ENCODE assay signal across 24 cellular contexts in genomic region chr4:76374744-76375143, GRCh38. TPM values are rescaled to one million over a fixed set of nuclear protein-coding genes. Genes with fewer than 3 reads are reported as not detected.
DNase-seq lines count a peak whose midpoint lies in the region; ATAC-seq, FAIRE-seq and TF ChIP-seq lines count a peak whose summit lies in the region.
"Had no signal": no experiment of that assay in that cellular context is flagged by ENCODE, and none has a peak within 500 bp of the region (broad histone marks: within the 10 kb centered on the region; RNA-seq: fewer than 3 reads in every experiment).

No MANE protein-coding gene starts in this region.

- TF ChIP-seq CTCF in 22Rv1 (IDR thresholded peaks at IDR 0.05) = peak; percentile 7; the same call in 1 of the 2 replicates
- no peak for TF ChIP-seq CTCF in CD4-positive, alpha-beta T cell (IDR thresholded peaks at IDR 0.05)

- ATAC-seq in GM19463 (IDR thresholded peaks at IDR 0.05; ENCODE audit: unreplicated experiment) = no peak
- no peak for ATAC-seq in CD4-positive, alpha-beta T cell (ENCODE audit: poor library complexity)
- ATAC-seq: GM23338; naive thymus-derived CD8-positive, alpha-beta T cell; right cardiac atrium had no signal

- H3K9me3 ChIP-seq in CD4-positive, alpha-beta T cell (ENCODE audit: control insufficient read depth, low read length) = no peaks in the 10 kb centered on the region

- POLR2A ChIA-PET in CD4-positive, alpha-beta T cell (lab: Charles Lee) = interaction anchor here (0.6 to 1.0 kb wide), 2 partner anchors 194 to 279 kb away, joined by 3 read pairs; no protein-coding TSS in a partner anchor

- H3K27ac ChIP-seq in 22Rv1 = peak overlapping the region; percentile 59
- no peak overlapping the region for H3K27ac ChIP-seq in CD4-positive, alpha-beta T cell (ENCODE audit: low read depth, low read length)

- no peaks in the 10 kb centered on the region for H3K36me3 Mint-ChIP-seq in activated naive CD8-positive, alpha-beta T cell treated with anti-CD3 and anti-CD28 coated beads for 36 hours
- no peaks in the 10 kb centered on the region for H3K36me3 Mint-ChIP-seq in CD4-positive, alpha-beta T cell (ENCODE audit: low read depth)
- H3K36me3 Mint-ChIP-seq: CD14-positive monocyte; naive thymus-derived CD8-positive, alpha-beta T cell had no signal

- H3K27ac Mint-ChIP-seq in activated naive CD8-positive, alpha-beta T cell treated with anti-CD3 and anti-CD28 coated beads for 36 hours = no peak overlapping the region
- no peak overlapping the region for H3K27ac Mint-ChIP-seq in CD4-positive, alpha-beta T cell
- H3K27ac Mint-ChIP-seq: CD14-positive monocyte; GM23338; T-helper 1 cell treated with Interleukin-12 subunit alpha and Interleukin-12 subunit beta and Interleukin-4 antibody, amounts not matched to agents 30 μg/mL and 1 μg/mL, for 36 hours had no signal

- peak; percentile 22 for FAIRE-seq in RCC 7860 (lab: Jason Lieb, UNC)

- CTCF ChIA-PET in CD4-positive, alpha-beta T cell (lab: Charles Lee) = no interaction called here

- no peaks in the 10 kb centered on the region for H3K9me3 Mint-ChIP-seq in activated naive CD8-positive, alpha-beta T cell treated with anti-CD3 and anti-CD28 coated beads for 36 hours
- no peaks in the 10 kb centered on the region for H3K9me3 Mint-ChIP-seq in CD4-positive, alpha-beta T cell
- H3K9me3 Mint-ChIP-seq: GM23338; naive thymus-derived CD8-positive, alpha-beta T cell; T-helper 1 cell treated with Interleukin-12 subunit alpha and Interleukin-12 subunit beta and Interleukin-4 antibody, amounts not matched to agents 30 μg/mL and 1 μg/mL, for 36 hours had no signal

- H3K27me3 ChIP-seq in CD4-positive, alpha-beta T cell (ENCODE audit: control insufficient read depth, insufficient read depth, low read length) = no peaks in the 10 kb centered on the region

- no peaks in the 10 kb centered on the region for H3K27me3 Mint-ChIP-seq in activated naive CD8-positive, alpha-beta T cell treated with anti-CD3 and anti-CD28 coated beads for 36 hours
- no peaks in the 10 kb centered on the region for H3K27me3 Mint-ChIP-seq in CD4-positive, alpha-beta T cell

- intact Hi-C loops in CD4-positive, alpha-beta T cell (cut with DNase I, micrococcal nuclease) = no loop called here

- DNase-seq in HT-29 (ENCODE audit: low spot score) (peak; percentile 18), RCC 7860 (ENCODE audit: low spot score) (no peak), dermis blood vessel endothelial cell (peak; percentile 26), hypothalamus (lab: John Stamatoyannopoulos, UW) (no peak)
- DNase-seq in activated naive CD8-positive, alpha-beta T cell treated with anti-CD3 and anti-CD28 coated beads for 36 hours = no peak
- DNase-seq in CD4-positive, alpha-beta T cell = no peak
- DNase-seq: activated CD4-positive, alpha-beta T cell treated with anti-CD3 and anti-CD28 coated beads, Interleukin-2, amount 50 U/mL, for 4 hours; activated gamma-delta T cell treated with Interleukin-2 at 50 U/mL for 16 hours; activated T-cell treated with anti-CD3 and anti-CD28 coated beads for 4 hours; central memory CD4-positive, alpha-beta T cell; DMS153; GF-D8; naive thymus-derived CD8-positive, alpha-beta T cell; NCI-H1436; NCI-H526 treated with DMSO at 0.1 percent for 48 hours; right cardiac atrium; SIG-M5 had no signal

- peaks cover 3% of the 10 kb centered on the region for H3K4me1 Mint-ChIP-seq in activated naive CD8-positive, alpha-beta T cell treated with anti-CD3 and anti-CD28 coated beads for 36 hours
- no peaks in the 10 kb centered on the region for H3K4me1 Mint-ChIP-seq in CD4-positive, alpha-beta T cell (ENCODE audit: low read depth)

- no peak overlapping the region for H3K4me3 Mint-ChIP-seq in activated naive CD8-positive, alpha-beta T cell treated with anti-CD3 and anti-CD28 coated beads for 36 hours
- H3K4me3 Mint-ChIP-seq in CD4-positive, alpha-beta T cell = no peak overlapping the region
- H3K4me3 Mint-ChIP-seq: CD14-positive monocyte; GM23338; naive thymus-derived CD8-positive, alpha-beta T cell; T-helper 1 cell treated with Interleukin-12 subunit alpha and Interleukin-12 subunit beta and Interleukin-4 antibody, amounts not matched to agents 30 μg/mL and 1 μg/mL, for 36 hours had no signal

RNA-seq across cellular contexts. Expression of gene CCDC158, which starts 46.2 kb away (rescaled TPM):
- total RNA-seq in HT-29 (2014; rRNA removed; shearing (Covaris generic)) = not detected in 2 replicates
- total RNA-seq in dermis blood vessel endothelial cell = not detected in 2 replicates
- total RNA-seq in activated naive CD8-positive, alpha-beta T cell treated with anti-CD3 and anti-CD28 coated beads for 36 hours = not detected
- total RNA-seq in CD4-positive, alpha-beta T cell = not detected
- total RNA-seq: naive thymus-derived CD8-positive, alpha-beta T cell; OCI-LY7; osteocyte had no signal

Comparison
In these comparisons a context has a peak if more than half of its experiments do, and no peak if none do; other contexts are left out.
1. DNase-seq: peak in HT-29 (single experiment) and dermis blood vessel endothelial cell (single experiment); none in RCC 7860 (single experiment), activated naive CD8-positive, alpha-beta T cell treated with anti-CD3 and anti-CD28 coated beads for 36 hours (single experiment), hypothalamus (0 of 51) and CD4-positive, alpha-beta T cell (0 of 10).